ENCODE assay signal across 9 cellular contexts in genomic region chr16:57041182-57042156, GRCh38. TPM values are rescaled to one million over a fixed set of nuclear protein-coding genes. Genes with fewer than 3 reads are reported as not detected.
A peak's percentile ranks its signal among the peaks of the same experiment; 100 is the strongest.
DNase-seq lines count a peak whose midpoint lies in the region; ATAC-seq and TF ChIP-seq lines count a peak whose summit lies in the region.
"Had no signal": no experiment of that assay in that cellular context is flagged by ENCODE, and none has a peak within 500 bp of the region (broad histone marks: within the 10 kb centered on the region; RNA-seq: fewer than 3 reads in every experiment).

No MANE protein-coding gene starts in this region.

- H3K36me3 ChIP-seq in esophagus muscularis mucosa, result peaks cover 0 to 64% (median 49%) of the 10 kb centered on the region in 4 donors

- no peaks in the 10 kb centered on the region for H3K27me3 Mint-ChIP-seq in activated T-cell treated with anti-CD3 and anti-CD28 coated beads, Interleukin-2, amount 50 U/mL, for 24 hours

- no peaks in the 10 kb centered on the region for H3K27me3 ChIP-seq in esophagus muscularis mucosa

- peaks cover 91% of the 10 kb centered on the region for H3K4me1 Mint-ChIP-seq in activated T-cell treated with anti-CD3 and anti-CD28 coated beads, Interleukin-2, amount 50 U/mL, for 24 hours (ENCODE audit: low read depth)

- TF ChIP-seq CTCF in esophagus muscularis mucosa (IDR thresholded peaks at IDR 0.05), result no peak

- H3K9me3 ChIP-seq in esophagus muscularis mucosa, result no peaks in the 10 kb centered on the region

- peaks cover 9 to 25% (median 15%) of the 10 kb centered on the region in 4 donors for H3K4me1 ChIP-seq in esophagus muscularis mucosa

- intact Hi-C loops in esophagus muscularis mucosa (cut with DNase I), result no loop called here

- H3K36me3 Mint-ChIP-seq in activated T-cell treated with anti-CD3 and anti-CD28 coated beads, Interleukin-2, amount 50 U/mL, for 24 hours (ENCODE audit: low read depth), result peaks cover 92% of the 10 kb centered on the region

- no peak overlapping the region for H3K4me3 ChIP-seq in esophagus muscularis mucosa
- H3K4me3 ChIP-seq: SK-N-MC had no signal

- DNase-seq in activated T-cell treated with anti-CD3 and anti-CD28 coated beads, Interleukin-2, amount 50 U/mL, for 24 hours, result peak; percentile 85
- peak; percentile 71 for DNase-seq in stimulated activated CD4-positive, alpha-beta T cell treated with anti-CD3 and anti-CD28 coated beads, Interleukin-12 subunit alpha, Interleukin-12 subunit beta, amount 100 ng/mL, for 4 hours
- DNase-seq in RPMI8226 (no peak), RKO (ENCODE audit: low spot score) (no peak), esophagus muscularis mucosa (ENCODE audit: extremely low spot score) (no peak)

- no peak for TF ChIP-seq EP300 in esophagus muscularis mucosa (IDR thresholded peaks at IDR 0.05)

- peak overlapping the region; percentile 96 for H3K27ac Mint-ChIP-seq in activated T-cell treated with anti-CD3 and anti-CD28 coated beads, Interleukin-2, amount 50 U/mL, for 24 hours

- no peak for TF ChIP-seq POLR2A in esophagus muscularis mucosa (IDR thresholded peaks at IDR 0.05; ENCODE audit: low read depth)

- no peaks in the 10 kb centered on the region for H3K9me3 Mint-ChIP-seq in activated T-cell treated with anti-CD3 and anti-CD28 coated beads, Interleukin-2, amount 50 U/mL, for 24 hours

- H3K4me3 Mint-ChIP-seq in activated T-cell treated with anti-CD3 and anti-CD28 coated beads, Interleukin-2, amount 50 U/mL, for 24 hours, result peak overlapping the region; percentile 75

- no peak overlapping the region for H3K27ac ChIP-seq in esophagus muscularis mucosa (replicated peaks in 1 of 4)
- H3K27ac ChIP-seq: SK-N-MC had no signal

- WGBS in esophagus muscularis mucosa, result 89% methylated on average over 12 of the region's 12 CpGs

- ATAC-seq in GM19467 (IDR thresholded peaks at IDR 0.05; ENCODE audit: unreplicated experiment), result peak; percentile 11
- ATAC-seq in HG03520 (IDR thresholded peaks at IDR 0.05; ENCODE audit: unreplicated experiment), result peak; percentile 12
- ATAC-seq in HG03457 (IDR thresholded peaks at IDR 0.05; ENCODE audit: unreplicated experiment), result no peak

RNA-seq across cellular contexts. Expression of gene CPNE2, which starts 50.9 kb away (rescaled TPM):
- total RNA-seq in esophagus muscularis mucosa, result 10 to 100 TPM; 21.6 to 43.0 (median 34.9) TPM

RNA-seq across cellular contexts. Expression of gene NLRC5, which starts 52.1 kb away (rescaled TPM):
- total RNA-seq in esophagus muscularis mucosa, result 10 to 100 TPM; 14.4 to 22.5 (median 16.6) TPM

Comparison
In these comparisons a context has a peak if more than half of its experiments do, and no peak if none do; other contexts are left out.
1. DNase-seq: peak in activated T-cell treated with anti-CD3 and anti-CD28 coated beads, Interleukin-2, amount 50 U/mL, for 24 hours (single experiment) and stimulated activated CD4-positive, alpha-beta T cell treated with anti-CD3 and anti-CD28 coated beads, Interleukin-12 subunit alpha, Interleukin-12 subunit beta, amount 100 ng/mL, for 4 hours (single experiment); none in RPMI8226 (single experiment), RKO (single experiment) and esophagus muscularis mucosa (single experiment).